Comparison of ENCODE assay signal across 1 cellular context in the genomic region with DNA sequence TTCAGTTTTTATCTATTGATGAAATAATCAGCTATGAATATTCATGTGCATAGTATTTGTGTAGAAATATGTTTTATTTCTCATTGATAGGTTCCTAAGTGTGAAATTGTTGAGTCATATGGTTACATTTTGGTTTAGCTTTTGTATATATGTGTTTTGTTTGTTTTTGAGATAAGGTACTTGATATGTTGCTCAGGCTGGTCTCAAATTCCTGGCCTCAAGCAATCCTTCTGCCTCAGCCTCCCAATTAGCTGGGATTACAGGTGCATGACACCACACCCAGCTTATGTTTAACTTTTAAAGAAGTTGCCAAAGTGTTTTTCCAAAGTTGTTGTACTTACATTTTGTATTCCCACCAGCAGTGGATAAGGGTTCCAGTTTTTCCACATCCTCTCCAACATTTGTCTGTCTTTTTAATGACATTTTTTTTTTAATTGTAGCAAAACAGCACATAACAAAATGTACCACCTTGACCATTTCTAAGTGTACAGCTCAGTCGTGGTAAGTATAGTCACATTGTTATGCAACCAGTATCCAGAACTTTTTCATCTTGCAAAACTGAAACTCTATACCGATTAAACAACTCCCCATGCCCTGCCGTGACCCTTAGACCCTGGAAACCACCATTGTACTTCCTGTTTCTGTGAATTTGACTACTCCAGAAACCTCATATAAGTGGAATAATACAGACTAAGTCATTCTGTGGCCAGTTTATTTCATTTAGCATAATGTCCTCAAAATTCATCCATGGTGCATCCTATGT.
TF ChIP-seq lines count a peak whose summit lies in the region.

No MANE protein-coding gene starts in this region.

TF ChIP-seq in K562, 482 proteins besides CTCF, POLR2A, EP300 and RAD21:
- TF ChIP-seq SPI1 (IDR thresholded peaks at IDR 0.05; ENCODE audit: borderline replicate concordance, low read depth, low read length) (peak; percentile 52), CEBPB (tag; IDR thresholded peaks at IDR 0.05) (peak; percentile 82), NFE2L1 (tag; IDR thresholded peaks at IDR 0.05; ENCODE audit: borderline replicate concordance, low read depth) (no peak), ELF1 (tag; IDR thresholded peaks at IDR 0.05) (peak; percentile 48; the same call in 1 of the 2 replicates), SMC3 (conservative IDR thresholded peaks at IDR 0.05; ENCODE audit: insufficient read depth, low read depth, low read length) (0 out of 2 replicates have a peak, but pooled peaks have one; percentile 11), NR2C1 (IDR thresholded peaks at IDR 0.05) (peak; percentile 26; the same call in 1 of the 2 replicates), NR2C1 (tag; IDR thresholded peaks at IDR 0.05) (no peak), BMI1 (IDR thresholded peaks at IDR 0.05; ENCODE audit: low read length) (no peak), ZSCAN29 (IDR thresholded peaks at IDR 0.05) (no peak), ZNF766 (CRISPR knock-in tag; conservative IDR thresholded peaks at IDR 0.05) (peak; percentile 95), NR2C2 (CRISPR knock-in tag; IDR thresholded peaks at IDR 0.05) (no peak), NR2C2 (tag; IDR thresholded peaks at IDR 0.05) (peak; percentile 72), GABPA (tag; conservative IDR thresholded peaks at IDR 0.05; ENCODE audit: low read depth) (peak; percentile 24; the same call in 1 of the 2 replicates), ZNF146 (CRISPR knock-in tag; IDR thresholded peaks at IDR 0.05; ENCODE audit: unreplicated experiment) (no peak), NFE2 (IDR thresholded peaks at IDR 0.05; ENCODE audit: low read depth) (no peak), CEBPG (CRISPR knock-in tag; IDR thresholded peaks at IDR 0.05) (no peak), CEBPG (tag; conservative IDR thresholded peaks at IDR 0.05 in 1 of 2, IDR thresholded peaks at IDR 0.05 in 1 of 2) (peak in 1 of 2 experiments; percentile 46; a peak in 1 of 4 replicates), ZNF589 (CRISPR knock-in tag; IDR thresholded peaks at IDR 0.05; ENCODE audit: low read depth) (no peak)
- TF ChIP-seq, protein P1, sequence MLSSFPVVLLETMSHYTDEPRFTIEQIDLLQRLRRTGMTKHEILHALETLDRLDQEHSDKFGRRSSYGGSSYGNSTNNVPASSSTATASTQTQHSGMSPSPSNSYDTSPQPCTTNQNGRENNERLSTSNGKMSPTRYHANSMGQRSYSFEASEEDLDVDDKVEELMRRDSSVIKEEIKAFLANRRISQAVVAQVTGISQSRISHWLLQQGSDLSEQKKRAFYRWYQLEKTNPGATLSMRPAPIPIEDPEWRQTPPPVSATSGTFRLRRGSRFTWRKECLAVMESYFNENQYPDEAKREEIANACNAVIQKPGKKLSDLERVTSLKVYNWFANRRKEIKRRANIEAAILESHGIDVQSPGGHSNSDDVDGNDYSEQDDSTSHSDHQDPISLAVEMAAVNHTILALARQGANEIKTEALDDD (IDR thresholded peaks at IDR 0.05) = 0 out of 2 replicates have a peak, but pooled peaks have one; percentile 31
